29 cellular contexts compared by ENCODE assay signal in the genomic region with DNA sequence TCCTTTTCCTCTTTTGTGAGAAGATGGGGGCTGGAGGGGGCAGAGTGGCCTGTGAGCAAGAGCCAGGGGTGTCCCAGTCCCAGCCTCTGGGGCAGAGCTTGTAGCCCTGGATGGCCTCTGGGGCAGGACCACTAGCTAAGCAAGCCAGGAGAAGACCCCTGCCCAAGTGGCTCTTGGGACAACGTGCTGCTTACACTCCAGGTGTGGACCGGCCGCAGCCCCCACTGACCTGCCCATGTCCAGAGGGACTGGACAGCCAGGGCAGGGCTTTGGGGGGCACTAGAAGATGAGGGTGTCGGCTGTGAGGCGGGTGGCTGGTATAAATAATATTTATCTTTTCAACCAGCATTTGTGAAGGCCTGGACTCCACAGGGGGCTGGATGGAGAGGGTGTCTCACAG. TPM values are rescaled to one million over a fixed set of nuclear protein-coding genes. Genes with fewer than 3 reads are reported as not detected.
"Had no signal": no experiment of that assay in that cellular context is flagged by ENCODE, and none has a peak within 500 bp of the region (broad histone marks: within the 10 kb centered on the region; RNA-seq: fewer than 3 reads in every experiment).

No MANE protein-coding gene starts in this region.

- H3K36me3 ChIP-seq: stomach, suprapubic skin, thoracic aorta, thyroid gland, tibial artery, tibial nerve, transverse colon, upper lobe of left lung, upper lobe of right lung, uterus, vagina had no signal

- H3K27ac ChIP-seq: stomach, suprapubic skin, testis, thoracic aorta, thyroid gland, tibial artery, tibial nerve, transverse colon, upper lobe of left lung, upper lobe of right lung, uterus, vagina had no signal

- H3K4me1 ChIP-seq: stomach, suprapubic skin, testis, thyroid gland, transverse colon, upper lobe of right lung, uterus, vagina had no signal

- ATAC-seq: stimulated activated memory B cell treated with anti-CD40 and anti-IgM and Interleukin-4, amounts not matched to agents 10 μg/mL and 1 μg/mL and 100 μg/mL, for 72 hours; stimulated activated naive B cell treated with anti-CD40 and anti-IgM and Interleukin-4, amounts not matched to agents 10 μg/mL and 1 μg/mL and 100 μg/mL, for 72 hours; stimulated activated naive CD8-positive, alpha-beta T cell treated with anti-CD3 and anti-CD28 coated beads, Interleukin-15, amount 100 ng/mL, for 72 hours; stimulated activated naive CD8-positive, alpha-beta T cell treated with anti-CD3 and anti-CD28 coated beads, Interleukin-15, Interleukin-2, amounts not matched to agents 100 U/mL and 50 U/mL, for 24 hours; upper lobe of right lung had no signal

- DNase-seq: stimulated activated CD4-positive, alpha-beta T cell treated with anti-CD3 and anti-CD28 coated beads, Interleukin-2, amount 100 ng/mL, for 48 hours; stimulated activated CD4-positive, alpha-beta T cell treated with anti-CD3 and anti-CD28 coated beads, Interleukin-4, amount 100 ng/mL, for 1 hour; stimulated activated CD4-positive, alpha-beta T cell treated with anti-CD3 and anti-CD28 coated beads, Interleukin-4, amount 100 ng/mL, for 24 hours; stimulated activated CD4-positive, alpha-beta T cell treated with anti-CD3 and anti-CD28 coated beads, Interleukin-4, amount 100 ng/mL, for 4 hours; stimulated activated CD8-positive, alpha-beta memory T cell treated with anti-CD3 and anti-CD28 coated beads, Interleukin-4, amount 100 ng/mL, for 48 hours; stimulated activated naive B cell treated with anti-CD40 and anti-IgM and Interleukin-4, amounts not matched to agents 10 μg/mL and 1 μg/mL and 100 μg/mL, for 72 hours; stimulated activated naive CD4-positive, alpha-beta T cell; stimulated activated naive CD4-positive, alpha-beta T cell treated with Interleukin-2 at 50 U/mL for 16 hours; stimulated activated naive CD8-positive, alpha-beta T cell treated with anti-CD3 and anti-CD28 coated beads, Interleukin-15, amount 100 ng/mL, for 72 hours; stimulated activated naive CD8-positive, alpha-beta T cell treated with anti-CD3 and anti-CD28 coated beads, Interleukin-15, Interleukin-2, amounts not matched to agents 100 U/mL and 50 U/mL, for 24 hours; stomach; substantia nigra; testis; thyroid gland; tibial artery; transverse colon; upper lobe of right lung; uterus had no signal

- H3K9me3 ChIP-seq: stomach, suprapubic skin, testis, thoracic aorta, thyroid gland, tibial artery, tibial nerve, transverse colon, upper lobe of left lung, upper lobe of right lung, uterus, vagina had no signal

- H3K4me3 ChIP-seq: stomach, suprapubic skin, testis, thoracic aorta, thyroid gland, tibial artery, tibial nerve, transverse colon, upper lobe of left lung, upper lobe of right lung, uterus, vagina had no signal

- H3K27me3 ChIP-seq: testis, thyroid gland, transverse colon, upper lobe of left lung, uterus, vagina had no signal

- FAIRE-seq: urothelium cell line had no signal

RNA-seq across cellular contexts. Expression of a gene that starts 9.2 kb away (rescaled TPM):
- total RNA-seq: stomach, subcutaneous adipose tissue, suprapubic skin, thoracic aorta, tibial nerve, transverse colon, upper lobe of left lung, upper lobe of right lung, ureter, urinary bladder, uterus, vagina had no signal
- polyA plus RNA-seq: stomach, thymus, urinary bladder had no signal

RNA-seq across cellular contexts. Expression of a gene that starts 51.4 kb away (rescaled TPM):
- total RNA-seq: stomach, thoracic aorta, thyroid gland, tibial nerve, transverse colon, upper lobe of left lung, upper lobe of right lung, ureter had no signal
- polyA plus RNA-seq: stomach had no signal
